Comparison of ENCODE assay signal across 1 cellular context in genomic region chr1:207959995-207960745, GRCh38.
TF ChIP-seq lines count a peak whose summit lies in the region.

No MANE protein-coding gene starts in this region.

TF ChIP-seq in liver, 16 proteins besides CTCF, POLR2A, EP300 and RAD21 (continued from another document):
- TF ChIP-seq REST (IDR thresholded peaks at IDR 0.05) (no peak), NR2F2 (IDR thresholded peaks at IDR 0.05) (no peak)
